In the genomic region with DNA sequence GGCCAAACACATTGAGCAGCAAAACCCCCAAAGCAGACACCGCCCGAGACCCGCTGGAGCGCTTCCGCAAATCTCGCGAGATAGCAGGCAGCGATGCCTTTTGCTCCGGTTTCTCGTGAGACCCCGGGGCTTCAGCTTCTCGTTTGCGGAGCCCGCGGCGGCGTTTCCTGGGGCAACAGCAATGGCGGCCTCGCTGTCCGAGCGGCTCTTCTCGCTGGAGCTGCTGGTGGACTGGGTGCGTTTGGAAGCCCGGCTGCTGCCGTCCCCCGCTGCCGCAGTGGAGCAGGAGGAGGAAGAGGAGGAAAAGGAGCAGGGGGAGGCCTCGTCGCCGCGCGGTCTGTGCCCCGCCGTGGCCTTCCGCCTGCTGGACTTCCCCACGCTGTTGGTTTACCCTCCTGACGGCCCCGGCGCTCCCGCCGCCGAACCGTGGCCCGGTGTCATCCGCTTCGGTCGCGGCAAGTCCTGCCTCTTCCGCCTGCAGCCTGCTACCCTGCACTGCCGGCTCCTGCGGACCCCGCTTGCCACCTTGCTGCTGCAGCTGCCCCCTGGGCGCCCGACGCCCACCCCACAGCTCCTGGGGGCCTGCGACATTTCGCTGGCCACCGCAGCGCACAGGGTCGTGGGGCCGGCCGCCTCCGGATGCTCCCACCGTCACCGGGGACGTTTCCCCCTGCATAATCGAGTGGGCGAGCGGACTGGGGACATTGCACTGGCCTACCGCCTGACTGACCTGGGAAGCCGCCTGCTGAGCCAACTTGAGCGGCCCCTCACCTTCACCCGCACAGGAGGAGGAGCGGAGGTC, we compare ENCODE assay signal across 8 cellular contexts. TPM values are rescaled to one million over a fixed set of nuclear protein-coding genes. Genes with fewer than 3 reads are reported as not detected.
DNase-seq lines count a peak whose midpoint lies in the region; ATAC-seq and TF ChIP-seq lines count a peak whose summit lies in the region.

A gene with protein sequence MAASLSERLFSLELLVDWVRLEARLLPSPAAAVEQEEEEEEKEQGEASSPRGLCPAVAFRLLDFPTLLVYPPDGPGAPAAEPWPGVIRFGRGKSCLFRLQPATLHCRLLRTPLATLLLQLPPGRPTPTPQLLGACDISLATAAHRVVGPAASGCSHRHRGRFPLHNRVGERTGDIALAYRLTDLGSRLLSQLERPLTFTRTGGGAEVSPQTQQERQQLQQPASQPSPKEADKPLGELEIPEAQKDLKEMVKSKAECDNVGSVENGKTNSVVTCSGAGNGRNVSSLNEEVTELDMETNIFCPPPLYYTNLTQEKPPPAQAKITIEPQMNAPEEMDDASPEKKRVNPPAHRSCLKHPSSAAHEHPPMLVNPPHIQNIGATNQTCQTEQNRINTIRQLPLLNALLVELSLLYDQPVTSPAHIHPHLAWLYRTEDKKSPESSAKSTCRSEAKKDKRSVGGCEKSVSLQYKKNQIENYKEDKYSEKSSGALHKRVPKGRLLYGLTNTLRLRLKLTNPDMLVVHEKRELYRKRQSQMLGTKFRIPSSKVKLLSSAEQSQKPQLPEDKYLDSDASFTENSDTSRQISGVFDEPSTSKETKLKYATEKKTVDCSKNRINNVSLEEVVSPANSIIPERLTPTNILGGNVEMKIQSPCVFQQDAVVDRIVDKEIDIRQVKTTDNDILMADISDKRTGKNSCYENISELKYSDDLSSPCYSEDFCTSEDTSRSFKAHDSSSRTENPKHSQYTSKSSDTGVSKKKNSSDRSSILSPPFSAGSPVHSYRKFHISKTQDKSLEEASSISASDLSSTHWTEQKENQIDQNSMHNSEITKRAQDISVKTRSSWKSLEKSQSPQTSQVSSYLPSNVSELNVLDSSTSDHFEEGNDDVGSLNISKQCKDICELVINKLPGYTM (plus strand): TSS at position 148 of the 802 bp plus-strand sequence. CDS start 34 bp downstream, at position 182.

- peak; percentile 96 for ATAC-seq in HG02642 (IDR thresholded peaks at IDR 0.05; ENCODE audit: poor library complexity, unreplicated experiment)

- peaks cover 11% of the 10 kb centered on the region for H3K36me3 Mint-ChIP-seq in activated CD4-positive, alpha-beta T cell treated with anti-CD3 and anti-CD28 coated beads, Interleukin-2, amount 10 ng/mL, durations not matched to agents 24 days and 14 days (ENCODE audit: low read depth)

- DNase-seq in GM10248 (ENCODE audit: extremely low spot score) (peak; percentile 88), NCI-H2107 treated with DMSO at 0.1 percent for 48 hours (lab: John Stamatoyannopoulos, UW; ENCODE audit: unreplicated experiment) (peak; percentile 73), COLO829 (ENCODE audit: low spot score) (no peak)
- DNase-seq in activated CD4-positive, alpha-beta T cell treated with anti-CD3 and anti-CD28 coated beads, Interleukin-2, amount 10 ng/mL, durations not matched to agents 24 days and 14 days = peak; percentile 94
- DNase-seq in stimulated activated CD4-positive, alpha-beta T cell treated with anti-CD3 and anti-CD28 coated beads, Interleukin-1b, Interleukin-23, amount 100 ng/mL, for 24 hours (ENCODE audit: low read depth in 4 of 4, low spot score in 1 of 4) = peak; percentile 38 to 66 (median 50)

- TF ChIP-seq CTCF in GM10248 (IDR thresholded peaks at IDR 0.05; ENCODE audit: control extremely low read depth, extremely low read depth, low read depth, missing control alignments) = no peak

- POLR2A ChIA-PET in GM10248 (lab: Yijun Ruan, JAX) = interaction anchor here (0.6 kb wide), 1 partner anchor 27 kb away, joined by 7 read pairs; no protein-coding TSS in a partner anchor

- H3K27me3 ChIP-seq in layer of hippocampus (ENCODE audit: control insufficient read depth, insufficient read depth, low read length) = no peaks in the 10 kb centered on the region

- CTCF ChIA-PET in GM10248 (lab: Yijun Ruan, JAX) = no interaction called here

- H3K27ac Mint-ChIP-seq in activated CD4-positive, alpha-beta T cell treated with anti-CD3 and anti-CD28 coated beads, Interleukin-2, amount 10 ng/mL, durations not matched to agents 24 days and 14 days = peak within 1 kb of the TSS; percentile 86

- peak within 1 kb of the TSS; percentile 87 for H3K27ac ChIP-seq in cingulate gyrus (ENCODE audit: low read depth, low read length)
- H3K27ac ChIP-seq in layer of hippocampus (ENCODE audit: low read depth, low read length) = peak within 1 kb of the TSS; percentile 79

- peaks cover 13% of the 10 kb centered on the region for H3K9me3 Mint-ChIP-seq in activated CD4-positive, alpha-beta T cell treated with anti-CD3 and anti-CD28 coated beads, Interleukin-2, amount 10 ng/mL, durations not matched to agents 24 days and 14 days

- peaks cover 10% of the 10 kb centered on the region for H3K27me3 Mint-ChIP-seq in activated CD4-positive, alpha-beta T cell treated with anti-CD3 and anti-CD28 coated beads, Interleukin-2, amount 10 ng/mL, durations not matched to agents 24 days and 14 days

- intact Hi-C loops in activated CD4-positive, alpha-beta T cell treated with anti-CD3 and anti-CD28 coated beads, Interleukin-2, amount 10 ng/mL, durations not matched to agents 24 days and 14 days (cut with micrococcal nuclease) = loop anchor here (2.0 to 10.0 kb wide), 4 partner anchors 119 to 1828 kb away; a partner anchor contains a TSS

- H3K4me1 Mint-ChIP-seq in activated CD4-positive, alpha-beta T cell treated with anti-CD3 and anti-CD28 coated beads, Interleukin-2, amount 10 ng/mL, durations not matched to agents 24 days and 14 days = peaks cover 27% of the 10 kb centered on the region

- peak within 1 kb of the TSS; percentile 91 for H3K4me3 Mint-ChIP-seq in activated CD4-positive, alpha-beta T cell treated with anti-CD3 and anti-CD28 coated beads, Interleukin-2, amount 10 ng/mL, durations not matched to agents 24 days and 14 days

RNA-seq across cellular contexts. Expression of the gene that starts here (rescaled TPM):
- 2.6 and 2.7 TPM in 2 replicates for total RNA-seq in activated CD4-positive, alpha-beta T cell treated with anti-CD3 and anti-CD28 coated beads, Interleukin-2, amount 10 ng/mL, durations not matched to agents 24 days and 14 days
